In genomic region chr3:38000242-38000916, GRCh38 we compare ENCODE assay signal across 1 cellular context.
TF ChIP-seq lines count a peak whose summit lies in the region.

No MANE protein-coding gene starts in this region.

TF ChIP-seq in K562, 482 proteins besides CTCF, POLR2A, EP300 and RAD21:
- TF ChIP-seq OTX1 (CRISPR knock-in tag; IDR thresholded peaks at IDR 0.05) (peak; percentile 74; the same call in 1 of the 2 replicates), CBFA2T2 (conservative IDR thresholded peaks at IDR 0.05) (no peak)
